Comparison of ENCODE assay signal across 19 cellular contexts in genomic region chr10:58050575-58050974, GRCh38.
"Had no signal": no experiment of that assay in that cellular context is flagged by ENCODE, and none has a peak within 500 bp of the region (broad histone marks: within the 10 kb centered on the region; RNA-seq: fewer than 3 reads in every experiment).

No MANE protein-coding gene starts in this region.

- H3K4me1 ChIP-seq: esophagus muscularis mucosa, gastroesophageal sphincter, heart right ventricle, tibial artery, uterus had no signal

- H3K27ac Mint-ChIP-seq: activated CD4-positive, alpha-beta memory T cell treated with anti-CD3 and anti-CD28 coated beads for 36 hours; activated CD8-positive, alpha-beta memory T cell treated with anti-CD3 and anti-CD28 coated beads, Interleukin-2, amount 10 ng/mL, durations not matched to agents 7 days and 5 days; activated naive CD8-positive, alpha-beta T cell; memory B cell; naive B cell; progenitor cell of endocrine pancreas had no signal

- H3K36me3 ChIP-seq: esophagus muscularis mucosa, gastroesophageal sphincter, heart right ventricle, tibial artery, uterus, WERI-Rb-1 had no signal

- H3K9me3 ChIP-seq: esophagus muscularis mucosa, gastroesophageal sphincter, heart right ventricle, mucosa of descending colon, tibial artery, uterus had no signal

- H3K4me1 Mint-ChIP-seq: activated CD8-positive, alpha-beta memory T cell treated with anti-CD3 and anti-CD28 coated beads, Interleukin-2, amount 10 ng/mL, durations not matched to agents 7 days and 5 days; memory B cell; naive B cell; neural crest cell had no signal

- H3K9me3 Mint-ChIP-seq: activated CD4-positive, alpha-beta memory T cell treated with anti-CD3 and anti-CD28 coated beads for 36 hours; memory B cell; neural crest cell had no signal

- ATAC-seq: activated CD8-positive, alpha-beta memory T cell treated with anti-CD3 and anti-CD28 coated beads, Interleukin-2, amount 10 ng/mL, durations not matched to agents 7 days and 5 days; gastroesophageal sphincter; heart right ventricle; mucosa of descending colon; stimulated activated naive CD8-positive, alpha-beta T cell treated with anti-CD3 and anti-CD28 coated beads, Interleukin-15, Interleukin-2, amounts not matched to agents 100 U/mL and 50 U/mL, for 24 hours had no signal

- H3K27ac ChIP-seq: esophagus muscularis mucosa, gastroesophageal sphincter, heart right ventricle, tibial artery, uterus, WERI-Rb-1 had no signal

- H3K27me3 Mint-ChIP-seq: activated CD4-positive, alpha-beta memory T cell treated with anti-CD3 and anti-CD28 coated beads for 36 hours; activated CD8-positive, alpha-beta memory T cell treated with anti-CD3 and anti-CD28 coated beads, Interleukin-2, amount 10 ng/mL, durations not matched to agents 7 days and 5 days; memory B cell; naive B cell; progenitor cell of endocrine pancreas had no signal

- H3K4me3 ChIP-seq: esophagus muscularis mucosa, gastroesophageal sphincter, heart right ventricle, mucosa of descending colon, tibial artery, uterus had no signal

- DNase-seq: activated CD4-positive, alpha-beta memory T cell treated with anti-CD3 and anti-CD28 coated beads for 36 hours; activated CD8-positive, alpha-beta memory T cell treated with anti-CD3 and anti-CD28 coated beads, Interleukin-2, amount 10 ng/mL, durations not matched to agents 7 days and 5 days; cerebellar nuclear complex; cortex of kidney; heart right ventricle; kidney glomerular epithelial cell; mucosa of descending colon; naive B cell; stimulated activated naive CD8-positive, alpha-beta T cell treated with anti-CD3 and anti-CD28 coated beads, Interleukin-15, Interleukin-2, amounts not matched to agents 100 U/mL and 50 U/mL, for 24 hours; substantia nigra; tibial artery; uterus; WERI-Rb-1 had no signal

- H3K27me3 ChIP-seq: esophagus muscularis mucosa, gastroesophageal sphincter, heart right ventricle, tibial artery, uterus had no signal

- H3K4me3 Mint-ChIP-seq: activated CD4-positive, alpha-beta memory T cell treated with anti-CD3 and anti-CD28 coated beads for 36 hours; activated CD8-positive, alpha-beta memory T cell treated with anti-CD3 and anti-CD28 coated beads, Interleukin-2, amount 10 ng/mL, durations not matched to agents 7 days and 5 days; activated naive CD8-positive, alpha-beta T cell; memory B cell; naive B cell; neural crest cell had no signal

- H3K36me3 Mint-ChIP-seq: activated CD4-positive, alpha-beta memory T cell treated with anti-CD3 and anti-CD28 coated beads for 36 hours; activated CD8-positive, alpha-beta memory T cell treated with anti-CD3 and anti-CD28 coated beads, Interleukin-2, amount 10 ng/mL, durations not matched to agents 7 days and 5 days; activated naive CD8-positive, alpha-beta T cell; memory B cell; naive B cell had no signal
